24 cellular contexts compared by ENCODE assay signal in the genomic region with DNA sequence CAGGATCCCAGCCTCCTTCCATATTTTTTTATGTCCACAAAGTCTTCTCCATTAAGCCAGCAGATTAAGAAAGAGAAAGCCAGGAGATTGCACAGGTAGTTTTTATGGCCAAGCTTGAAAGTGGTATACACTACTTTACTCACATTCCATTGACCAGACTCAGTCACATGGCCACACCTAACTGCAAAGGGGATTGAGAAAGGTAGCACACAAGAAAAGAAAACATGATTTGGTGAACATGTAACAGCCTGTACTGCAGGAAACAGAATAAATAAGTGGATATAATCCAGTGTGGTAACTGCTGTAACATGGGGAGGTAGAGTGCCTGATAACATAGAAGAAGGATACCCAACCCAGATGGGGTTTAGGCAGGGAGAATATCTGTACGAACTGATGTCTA. TPM values are rescaled to one million over a fixed set of nuclear protein-coding genes. Genes with fewer than 3 reads are reported as not detected.
"Had no signal": no experiment of that assay in that cellular context is flagged by ENCODE, and none has a peak within 500 bp of the region (broad histone marks: within the 10 kb centered on the region; RNA-seq: fewer than 3 reads in every experiment).

No MANE protein-coding gene starts in this region.

- H3K36me3 ChIP-seq: esophagus muscularis mucosa, neutrophil, right atrium auricular region, sigmoid colon, stomach had no signal

- FAIRE-seq: endothelial cell of umbilical vein, kidney had no signal

- H3K27ac ChIP-seq: coronary artery, esophagus muscularis mucosa, neutrophil, right atrium auricular region, stomach had no signal

- H3K9me3 ChIP-seq: esophagus muscularis mucosa, mucosa of descending colon, neutrophil, right atrium auricular region, sigmoid colon, stomach had no signal

- H3K27me3 ChIP-seq: esophagus muscularis mucosa, neutrophil, right atrium auricular region, sigmoid colon, stomach had no signal

- ATAC-seq: left colon; left ventricle myocardium superior; mucosa of descending colon; naive thymus-derived CD8-positive, alpha-beta T cell had no signal

- H3K4me3 ChIP-seq: coronary artery, esophagus muscularis mucosa, lung, mucosa of descending colon, right atrium auricular region, sigmoid colon, skin epidermis, stomach had no signal

- H3K4me1 ChIP-seq: right atrium auricular region, stomach had no signal

- DNase-seq: effector CD4-positive, alpha-beta T cell; endodermal cell; foreskin fibroblast; immature natural killer cell; kidney; left colon; left ventricle myocardium superior; mesendoderm; mucosa of descending colon; naive thymus-derived CD8-positive, alpha-beta T cell; sigmoid colon; stimulated activated CD4-positive, alpha-beta T cell treated with anti-CD3 and anti-CD28 coated beads, Interleukin-2, amount 100 ng/mL, for 24 hours; stimulated activated CD4-positive, alpha-beta T cell treated with anti-CD3 and anti-CD28 coated beads, Interleukin-4, amount 100 ng/mL, for 4 hours; stimulated activated naive CD4-positive, alpha-beta T cell; substantia nigra; trophoblast cell had no signal

RNA-seq across cellular contexts. Expression of gene HOPX, which starts 43.9 kb away (rescaled TPM):
- total RNA-seq: endodermal cell had no signal
